17 cellular contexts compared by ENCODE assay signal in the genomic region with DNA sequence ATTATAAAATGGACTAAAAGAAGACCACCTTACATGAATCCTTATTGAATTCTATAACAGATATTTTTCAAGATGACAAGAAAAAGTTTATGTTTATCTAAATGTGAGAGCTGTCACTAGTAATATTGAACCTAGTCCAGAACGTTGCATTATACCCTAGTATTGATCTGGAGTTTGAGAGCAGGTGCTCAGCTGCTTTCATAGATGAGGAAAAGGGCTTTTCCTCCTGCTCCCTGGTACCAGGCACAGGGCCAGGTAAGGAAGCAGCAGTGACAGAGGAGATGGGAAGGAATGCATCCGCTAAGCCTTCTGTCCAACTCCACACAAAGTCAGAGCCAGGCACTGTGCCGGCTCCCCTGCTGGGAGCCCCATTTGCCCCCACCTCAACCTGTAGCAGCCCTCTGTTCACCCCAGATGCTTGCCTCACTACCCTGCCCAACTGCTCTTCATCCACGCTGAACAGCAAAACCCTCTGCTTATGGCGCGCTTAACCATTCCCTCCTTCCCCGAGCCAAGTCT.
A peak's percentile ranks its signal among the peaks of the same experiment; 100 is the strongest.
DNase-seq lines count a peak whose midpoint lies in the region; ATAC-seq and TF ChIP-seq lines count a peak whose summit lies in the region.
"Had no signal": no experiment of that assay in that cellular context is flagged by ENCODE, and none has a peak within 500 bp of the region (broad histone marks: within the 10 kb centered on the region; RNA-seq: fewer than 3 reads in every experiment).

No MANE protein-coding gene starts in this region.

- H3K27me3 ChIP-seq in Caco-2 (replicated peaks; ENCODE audit: control insufficient read depth, insufficient read depth, low read length): no peaks in the 10 kb centered on the region
- H3K27me3 ChIP-seq: BE2C had no signal

- H3K9me3 Mint-ChIP-seq in WTC11: no peaks in the 10 kb centered on the region
- H3K9me3 Mint-ChIP-seq in Caco-2 (ENCODE audit: unreplicated experiment): no peaks in the 10 kb centered on the region
- H3K9me3 Mint-ChIP-seq: HFFc6 had no signal

- DNase-seq in NCI-H1417 (lab: John Stamatoyannopoulos, UW) (peak in 2 of 3 experiments; percentile 5 to 22), NCI-H1417 treated with DMSO at 0.1 percent for 48 hours (lab: John Stamatoyannopoulos, UW) (no peak), Daoy (ENCODE audit: low read depth) (peak; percentile 1), NCI-H2171 treated with DMSO at 0.1 percent for 48 hours (lab: John Stamatoyannopoulos, UW) (peak; percentile 96), WTC11 (ENCODE audit: low spot score) (peak; percentile 11), Caco-2 (no peak)
- DNase-seq: 8988T; BE2C; CD4-positive, alpha-beta T cell; EL; HFFc6; NCI-H1105; OCI-M1; SJCRH30; T-helper 17 cell had no signal

- H3K4me3 ChIP-seq in Caco-2 (ENCODE audit: low read depth, low read length): no peak overlapping the region
- H3K4me3 ChIP-seq: SJCRH30 had no signal

- no peaks in the 10 kb centered on the region for H3K9me3 ChIP-seq in Caco-2
- H3K9me3 ChIP-seq: BE2C, SJCRH30 had no signal

- no peaks in the 10 kb centered on the region for H3K4me1 ChIP-seq in Caco-2
- H3K4me1 ChIP-seq: BE2C, SJCRH30 had no signal

- ATAC-seq in WTC11 (peak; percentile 51), GM19455 (IDR thresholded peaks at IDR 0.05; ENCODE audit: unreplicated experiment) (no peak), HG03442 (IDR thresholded peaks at IDR 0.05; ENCODE audit: unreplicated experiment) (no peak)
- ATAC-seq: T-helper 17 cell had no signal

- no peak overlapping the region for H3K27ac Mint-ChIP-seq in WTC11
- H3K27ac Mint-ChIP-seq in Caco-2 (ENCODE audit: unreplicated experiment): no peak overlapping the region
- H3K27ac Mint-ChIP-seq: CD4-positive, alpha-beta T cell; HFFc6; T-helper 17 cell had no signal

- H3K36me3 Mint-ChIP-seq in WTC11 (no peaks in the 10 kb centered on the region), Caco-2 (ENCODE audit: insufficient read depth, unreplicated experiment) (no peaks in the 10 kb centered on the region)

- peaks cover 5% of the 10 kb centered on the region for H3K4me1 Mint-ChIP-seq in WTC11
- H3K4me1 Mint-ChIP-seq in Caco-2 (ENCODE audit: low read depth, unreplicated experiment): no peaks in the 10 kb centered on the region
- H3K4me1 Mint-ChIP-seq: T-helper 17 cell had no signal

- no peak for TF ChIP-seq CTCF in WTC11 (IDR thresholded peaks at IDR 0.05)
- TF ChIP-seq CTCF in Caco-2 (IDR thresholded peaks at IDR 0.05; ENCODE audit: insufficient read depth in 1 of 2, low read depth in 1 of 2, low read length in 1 of 2, severe bottlenecking in 1 of 2, unreplicated experiment in 1 of 2): no peak

- POLR2A ChIA-PET in WTC11 (lab: Charles Lee): no interaction called here
- POLR2A ChIA-PET in Caco-2 (lab: Charles Lee): no interaction called here

- H3K4me3 Mint-ChIP-seq in WTC11 (no peak overlapping the region), Caco-2 (ENCODE audit: unreplicated experiment) (no peak overlapping the region)
- H3K4me3 Mint-ChIP-seq: CD4-positive, alpha-beta T cell; HFFc6; T-helper 17 cell had no signal

- H3K36me3 ChIP-seq in Caco-2 (ENCODE audit: control insufficient read depth, insufficient read depth, low read length): no peaks in the 10 kb centered on the region
- H3K36me3 ChIP-seq: BE2C, SJCRH30 had no signal

- H3K27me3 Mint-ChIP-seq in WTC11 (ENCODE audit: low read depth) (no peaks in the 10 kb centered on the region), Caco-2 (ENCODE audit: insufficient read depth, unreplicated experiment) (peaks cover 9% of the 10 kb centered on the region)
- H3K27me3 Mint-ChIP-seq: CD4-positive, alpha-beta T cell; T-helper 17 cell had no signal

- no TSS peak for BruUV-seq in Caco-2 (replicated peaks; lab: Mats Ljungman, UMichigan)

- intact Hi-C loops in Caco-2 (cut with micrococcal nuclease; ENCODE audit: unreplicated experiment): no loop called here

- CTCF ChIA-PET in WTC11 (lab: Charles Lee): no interaction called here
- CTCF ChIA-PET in Caco-2 (lab: Charles Lee): no interaction called here

TF ChIP-seq in WTC11, 78 proteins besides CTCF, POLR2A, EP300 and RAD21:
- TF ChIP-seq FOXJ3 (CRISPR knock-in tag; IDR thresholded peaks at IDR 0.05; ENCODE audit: borderline replicate concordance): no peak
- no peak for TF ChIP-seq GTF2I (CRISPR knock-in tag; conservative IDR thresholded peaks at IDR 0.05)
- TF ChIP-seq FOXP4 (CRISPR knock-in tag; IDR thresholded peaks at IDR 0.05): no peak

Comparison
In these comparisons a context has a peak if more than half of its experiments do, and no peak if none do; other contexts are left out.
1. DNase-seq: peak in NCI-H1417 (2 of 3), Daoy (single experiment), NCI-H2171 treated with DMSO at 0.1 percent for 48 hours (single experiment) and WTC11 (single experiment); none in NCI-H1417 treated with DMSO at 0.1 percent for 48 hours (single experiment) and Caco-2 (0 of 2).